Comparison of ENCODE assay signal across 33 cellular contexts in genomic region chr2:162518894-162519293, GRCh38.
"Had no signal": no experiment of that assay in that cellular context is flagged by ENCODE, and none has a peak within 500 bp of the region (broad histone marks: within the 10 kb centered on the region; RNA-seq: fewer than 3 reads in every experiment).

No MANE protein-coding gene starts in this region.

- H3K4me1 ChIP-seq: adrenal gland, ascending aorta, body of pancreas, breast epithelium had no signal

- ATAC-seq: activated naive CD4-positive, alpha-beta T cell treated with anti-CD3 and anti-CD28 coated beads, Interleukin-2, amount 50 U/mL, for 72 hours; activated naive CD8-positive, alpha-beta T cell treated with anti-CD3 and anti-CD28 coated beads, Interleukin-2, amount 50 U/mL, for 24 hours; activated T-cell treated with anti-CD3 and anti-CD28 coated beads, Interleukin-2, amount 50 U/mL, for 4 hours; activated T-cell treated with anti-CD3 and anti-CD28 coated beads, Interleukin-2, amount 50 U/mL, for 72 hours; activated T-helper 17 cell treated with anti-CD3 and anti-CD28 coated beads, Interleukin-2, amount 50 U/mL, for 72 hours; body of pancreas had no signal

- H3K9me3 ChIP-seq: adrenal gland, ascending aorta, body of pancreas, breast epithelium had no signal

- H3K27me3 ChIP-seq: adrenal gland, ascending aorta, body of pancreas, brain microvascular endothelial cell, breast epithelium, cardiac muscle cell had no signal

- H3K4me3 ChIP-seq: adrenal gland, ascending aorta, body of pancreas, breast epithelium, cardiac muscle cell had no signal

- H3K27ac ChIP-seq: adrenal gland, ascending aorta, body of pancreas, brain microvascular endothelial cell, breast epithelium, cardiac muscle cell had no signal

- FAIRE-seq: astrocyte, bronchial epithelial cell had no signal

- H3K36me3 ChIP-seq: adrenal gland, ascending aorta, brain microvascular endothelial cell, breast epithelium had no signal

- DNase-seq: activated effector memory CD4-positive, alpha-beta T cell treated with anti-CD3 and anti-CD28 coated beads, Interleukin-2, amount 50 U/mL, for 16 hours; activated effector memory CD4-positive, alpha-beta T cell treated with Interleukin-2 at 50 U/mL for 16 hours; activated gamma-delta T cell; activated gamma-delta T cell treated with Interleukin-2 at 50 U/mL for 16 hours; activated naive CD4-positive, alpha-beta T cell; activated naive CD4-positive, alpha-beta T cell treated with anti-CD3 and anti-CD28 coated beads for 36 hours; activated naive CD4-positive, alpha-beta T cell treated with anti-CD3 and anti-CD28 coated beads, Interleukin-2, amount 10 ng/mL, durations not matched to agents 7 days and 5 days; activated naive CD4-positive, alpha-beta T cell treated with anti-CD3 and anti-CD28 coated beads, Interleukin-2, amount 50 U/mL, for 16 hours; activated naive CD4-positive, alpha-beta T cell treated with Interleukin-2 at 50 U/mL for 16 hours; activated naive CD8-positive, alpha-beta T cell treated with anti-CD3 and anti-CD28 coated beads for 36 hours; activated naive CD8-positive, alpha-beta T cell treated with anti-CD3 and anti-CD28 coated beads, Interleukin-2, amount 10 ng/mL, durations not matched to agents 7 days and 5 days; activated naive CD8-positive, alpha-beta T cell treated with anti-CD3 and anti-CD28 coated beads, Interleukin-2, amount 50 U/mL, for 24 hours; activated T-cell treated with anti-CD3 and anti-CD28 coated beads, Interleukin-2, amount 50 U/mL, for 24 hours; activated T-cell treated with anti-CD3 and anti-CD28 coated beads, Interleukin-2, amount 50 U/mL, for 4 hours; activated T-cell treated with anti-CD3 and anti-CD28 coated beads, Interleukin-2, amount 50 U/mL, for 48 hours; activated T-cell treated with anti-CD3 and anti-CD28 coated beads, Interleukin-2, amount 50 U/mL, for 72 hours; adrenal gland; amniotic stem cell; amygdala; anterior cingulate cortex; aorta; body of pancreas; brain microvascular endothelial cell; caudate nucleus; central memory CD4-positive, alpha-beta T cell; cerebellar nuclear complex had no signal
